ENCODE assay signal across 2 cellular contexts in the genomic region with DNA sequence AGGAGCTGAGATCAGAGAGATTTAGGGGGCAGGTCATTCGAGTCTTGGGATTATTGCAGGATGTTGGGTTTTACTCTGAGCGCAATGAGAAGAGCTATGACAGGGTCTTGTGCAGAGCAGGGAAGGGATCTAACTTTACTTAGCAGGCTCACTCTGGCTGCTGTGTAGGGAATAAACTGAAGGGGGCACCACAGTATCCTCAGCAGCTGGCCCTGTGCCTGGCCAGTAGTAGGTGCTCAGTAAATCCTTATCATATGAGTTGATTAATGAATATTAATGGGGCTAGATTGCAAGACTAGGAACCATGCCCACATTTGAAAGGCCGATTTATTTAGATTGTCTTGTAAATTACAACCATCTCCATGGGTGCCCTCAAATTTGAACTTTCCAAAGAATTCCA.
TF ChIP-seq lines count a peak whose summit lies in the region.

No MANE protein-coding gene starts in this region.

TF ChIP-seq in A549, 52 proteins besides CTCF, POLR2A, EP300 and RAD21 (continued from another document):
- TF ChIP-seq, protein P1, sequence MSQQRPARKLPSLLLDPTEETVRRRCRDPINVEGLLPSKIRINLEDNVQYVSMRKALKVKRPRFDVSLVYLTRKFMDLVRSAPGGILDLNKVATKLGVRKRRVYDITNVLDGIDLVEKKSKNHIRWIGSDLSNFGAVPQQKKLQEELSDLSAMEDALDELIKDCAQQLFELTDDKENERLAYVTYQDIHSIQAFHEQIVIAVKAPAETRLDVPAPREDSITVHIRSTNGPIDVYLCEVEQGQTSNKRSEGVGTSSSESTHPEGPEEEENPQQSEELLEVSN (IDR thresholded peaks at IDR 0.05; ENCODE audit: borderline replicate concordance, low read depth), result no peak
- no peak for TF ChIP-seq NFE2L2 (conservative IDR thresholded peaks at IDR 0.05; ENCODE audit: low read length)
- TF ChIP-seq, protein P2, sequence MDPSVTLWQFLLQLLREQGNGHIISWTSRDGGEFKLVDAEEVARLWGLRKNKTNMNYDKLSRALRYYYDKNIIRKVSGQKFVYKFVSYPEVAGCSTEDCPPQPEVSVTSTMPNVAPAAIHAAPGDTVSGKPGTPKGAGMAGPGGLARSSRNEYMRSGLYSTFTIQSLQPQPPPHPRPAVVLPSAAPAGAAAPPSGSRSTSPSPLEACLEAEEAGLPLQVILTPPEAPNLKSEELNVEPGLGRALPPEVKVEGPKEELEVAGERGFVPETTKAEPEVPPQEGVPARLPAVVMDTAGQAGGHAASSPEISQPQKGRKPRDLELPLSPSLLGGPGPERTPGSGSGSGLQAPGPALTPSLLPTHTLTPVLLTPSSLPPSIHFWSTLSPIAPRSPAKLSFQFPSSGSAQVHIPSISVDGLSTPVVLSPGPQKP (IDR thresholded peaks at IDR 0.05; ENCODE audit: low read depth, low read length), result no peak
- TF ChIP-seq PBX3 (IDR thresholded peaks at IDR 0.05), result no peak
- no peak for TF ChIP-seq HEYL (CRISPR knock-in tag; IDR thresholded peaks at IDR 0.05)
- TF ChIP-seq SREBF2 (IDR thresholded peaks at IDR 0.05), result no peak
- TF ChIP-seq, protein P3, sequence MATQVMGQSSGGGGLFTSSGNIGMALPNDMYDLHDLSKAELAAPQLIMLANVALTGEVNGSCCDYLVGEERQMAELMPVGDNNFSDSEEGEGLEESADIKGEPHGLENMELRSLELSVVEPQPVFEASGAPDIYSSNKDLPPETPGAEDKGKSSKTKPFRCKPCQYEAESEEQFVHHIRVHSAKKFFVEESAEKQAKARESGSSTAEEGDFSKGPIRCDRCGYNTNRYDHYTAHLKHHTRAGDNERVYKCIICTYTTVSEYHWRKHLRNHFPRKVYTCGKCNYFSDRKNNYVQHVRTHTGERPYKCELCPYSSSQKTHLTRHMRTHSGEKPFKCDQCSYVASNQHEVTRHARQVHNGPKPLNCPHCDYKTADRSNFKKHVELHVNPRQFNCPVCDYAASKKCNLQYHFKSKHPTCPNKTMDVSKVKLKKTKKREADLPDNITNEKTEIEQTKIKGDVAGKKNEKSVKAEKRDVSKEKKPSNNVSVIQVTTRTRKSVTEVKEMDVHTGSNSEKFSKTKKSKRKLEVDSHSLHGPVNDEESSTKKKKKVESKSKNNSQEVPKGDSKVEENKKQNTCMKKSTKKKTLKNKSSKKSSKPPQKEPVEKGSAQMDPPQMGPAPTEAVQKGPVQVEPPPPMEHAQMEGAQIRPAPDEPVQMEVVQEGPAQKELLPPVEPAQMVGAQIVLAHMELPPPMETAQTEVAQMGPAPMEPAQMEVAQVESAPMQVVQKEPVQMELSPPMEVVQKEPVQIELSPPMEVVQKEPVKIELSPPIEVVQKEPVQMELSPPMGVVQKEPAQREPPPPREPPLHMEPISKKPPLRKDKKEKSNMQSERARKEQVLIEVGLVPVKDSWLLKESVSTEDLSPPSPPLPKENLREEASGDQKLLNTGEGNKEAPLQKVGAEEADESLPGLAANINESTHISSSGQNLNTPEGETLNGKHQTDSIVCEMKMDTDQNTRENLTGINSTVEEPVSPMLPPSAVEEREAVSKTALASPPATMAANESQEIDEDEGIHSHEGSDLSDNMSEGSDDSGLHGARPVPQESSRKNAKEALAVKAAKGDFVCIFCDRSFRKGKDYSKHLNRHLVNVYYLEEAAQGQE (IDR thresholded peaks at IDR 0.05), result no peak
- no peak for TF ChIP-seq PHF8 (IDR thresholded peaks at IDR 0.05; ENCODE audit: borderline replicate concordance, low read depth)
- no peak for TF ChIP-seq HDAC2 (IDR thresholded peaks at IDR 0.05)
- no peak for TF ChIP-seq GATA3 (IDR thresholded peaks at IDR 0.05; ENCODE audit: borderline replicate concordance)
- no peak for TF ChIP-seq FOSB (CRISPR knock-in tag; IDR thresholded peaks at IDR 0.05)
- no peak for TF ChIP-seq KDM5A (IDR thresholded peaks at IDR 0.05)
- no peak for TF ChIP-seq RCOR1 (IDR thresholded peaks at IDR 0.05; ENCODE audit: low read depth, low read length)
- no peak for TF ChIP-seq TFCP2L1 (CRISPR knock-in tag; IDR thresholded peaks at IDR 0.05)
- no peak for TF ChIP-seq ESRRA (IDR thresholded peaks at IDR 0.05; ENCODE audit: borderline replicate concordance, low read length)
- TF ChIP-seq MAFK (IDR thresholded peaks at IDR 0.05; ENCODE audit: partially characterized antibody), result no peak
- no peak for TF ChIP-seq MYC (IDR thresholded peaks at IDR 0.05; ENCODE audit: borderline replicate concordance, low read length)

TF ChIP-seq in endothelial cell of umbilical vein, 7 proteins besides CTCF, POLR2A, EP300 and RAD21 (continued from another document):
- TF ChIP-seq, protein P4, sequence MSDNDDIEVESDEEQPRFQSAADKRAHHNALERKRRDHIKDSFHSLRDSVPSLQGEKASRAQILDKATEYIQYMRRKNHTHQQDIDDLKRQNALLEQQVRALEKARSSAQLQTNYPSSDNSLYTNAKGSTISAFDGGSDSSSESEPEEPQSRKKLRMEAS (IDR thresholded peaks at IDR 0.05; ENCODE audit: insufficient read depth, insufficient read length), result no peak
- TF ChIP-seq GATA2 (IDR thresholded peaks at IDR 0.05; ENCODE audit: insufficient read depth, insufficient read length, low read depth, low read length) (no peak), JUN (IDR thresholded peaks at IDR 0.05; ENCODE audit: borderline replicate concordance, insufficient read depth, insufficient read length, low read depth) (no peak)
